Comparison of ENCODE assay signal across 1 cellular context in genomic region chr11:33736148-33736809, GRCh38.
TF ChIP-seq lines count a peak whose summit lies in the region.

A gene with protein sequence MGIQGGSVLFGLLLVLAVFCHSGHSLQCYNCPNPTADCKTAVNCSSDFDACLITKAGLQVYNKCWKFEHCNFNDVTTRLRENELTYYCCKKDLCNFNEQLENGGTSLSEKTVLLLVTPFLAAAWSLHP (minus strand): TSS chr11:33736423. CDS start chr11:33722445, 13,978 bp downstream.

TF ChIP-seq in K562, 482 proteins besides CTCF, POLR2A, EP300 and RAD21 (continued from another document and continues in another):
- no peak for TF ChIP-seq IRF9 (tag; IDR thresholded peaks at IDR 0.05)
- TF ChIP-seq MAFK (IDR thresholded peaks at IDR 0.05; ENCODE audit: low read length) = no peak
- TF ChIP-seq GABPB1 (CRISPR knock-in tag; IDR thresholded peaks at IDR 0.05) = peak; percentile 61; the same call in 1 of the 2 replicates
- TF ChIP-seq, protein P1, sequence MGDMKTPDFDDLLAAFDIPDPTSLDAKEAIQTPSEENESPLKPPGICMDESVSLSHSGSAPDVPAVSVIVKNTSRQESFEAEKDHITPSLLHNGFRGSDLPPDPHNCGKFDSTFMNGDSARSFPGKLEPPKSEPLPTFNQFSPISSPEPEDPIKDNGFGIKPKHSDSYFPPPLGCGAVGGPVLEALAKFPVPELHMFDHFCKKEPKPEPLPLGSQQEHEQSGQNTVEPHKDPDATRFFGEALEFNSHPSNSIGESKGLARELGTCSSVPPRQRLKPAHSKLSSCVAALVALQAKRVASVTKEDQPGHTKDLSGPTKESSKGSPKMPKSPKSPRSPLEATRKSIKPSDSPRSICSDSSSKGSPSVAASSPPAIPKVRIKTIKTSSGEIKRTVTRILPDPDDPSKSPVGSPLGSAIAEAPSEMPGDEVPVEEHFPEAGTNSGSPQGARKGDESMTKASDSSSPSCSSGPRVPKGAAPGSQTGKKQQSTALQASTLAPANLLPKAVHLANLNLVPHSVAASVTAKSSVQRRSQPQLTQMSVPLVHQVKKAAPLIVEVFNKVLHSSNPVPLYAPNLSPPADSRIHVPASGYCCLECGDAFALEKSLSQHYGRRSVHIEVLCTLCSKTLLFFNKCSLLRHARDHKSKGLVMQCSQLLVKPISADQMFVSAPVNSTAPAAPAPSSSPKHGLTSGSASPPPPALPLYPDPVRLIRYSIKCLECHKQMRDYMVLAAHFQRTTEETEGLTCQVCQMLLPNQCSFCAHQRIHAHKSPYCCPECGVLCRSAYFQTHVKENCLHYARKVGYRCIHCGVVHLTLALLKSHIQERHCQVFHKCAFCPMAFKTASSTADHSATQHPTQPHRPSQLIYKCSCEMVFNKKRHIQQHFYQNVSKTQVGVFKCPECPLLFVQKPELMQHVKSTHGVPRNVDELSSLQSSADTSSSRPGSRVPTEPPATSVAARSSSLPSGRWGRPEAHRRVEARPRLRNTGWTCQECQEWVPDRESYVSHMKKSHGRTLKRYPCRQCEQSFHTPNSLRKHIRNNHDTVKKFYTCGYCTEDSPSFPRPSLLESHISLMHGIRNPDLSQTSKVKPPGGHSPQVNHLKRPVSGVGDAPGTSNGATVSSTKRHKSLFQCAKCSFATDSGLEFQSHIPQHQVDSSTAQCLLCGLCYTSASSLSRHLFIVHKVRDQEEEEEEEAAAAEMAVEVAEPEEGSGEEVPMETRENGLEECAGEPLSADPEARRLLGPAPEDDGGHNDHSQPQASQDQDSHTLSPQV (IDR thresholded peaks at IDR 0.05) = no peak
- TF ChIP-seq REST (CRISPR knock-in tag; IDR thresholded peaks at IDR 0.05; ENCODE audit: low read depth) = no peak
- no peak for TF ChIP-seq ETV6 (IDR thresholded peaks at IDR 0.05; ENCODE audit: borderline replicate concordance in 1 of 2, low read depth in 2 of 2, low read length in 1 of 2)
- TF ChIP-seq ETV6 (CRISPR knock-in tag; IDR thresholded peaks at IDR 0.05; ENCODE audit: borderline replicate concordance) = no peak
- no peak for TF ChIP-seq ZNF785 (CRISPR knock-in tag; IDR thresholded peaks at IDR 0.05)
- TF ChIP-seq ZNF23 (CRISPR knock-in tag; IDR thresholded peaks at IDR 0.05) = no peak
- TF ChIP-seq POLR2B (IDR thresholded peaks at IDR 0.05; ENCODE audit: low read depth, partially characterized antibody) = peak; percentile 88
- TF ChIP-seq TEAD1 (CRISPR knock-in tag; IDR thresholded peaks at IDR 0.05) = peak in 1 of 2 experiments; percentile 80; a peak in 1 of 4 replicates
- no peak for TF ChIP-seq NFATC3 (IDR thresholded peaks at IDR 0.05)
- no peak for TF ChIP-seq HNRNPK (IDR thresholded peaks at IDR 0.05; ENCODE audit: low read depth, low read length, poor library complexity, severe bottlenecking)
- TF ChIP-seq NRF1 (conservative IDR thresholded peaks at IDR 0.05 in 1 of 2, IDR thresholded peaks at IDR 0.05 in 1 of 2) = peak; percentile 95
- peak in 1 of 2 experiments; percentile 25; a peak in 1 of 4 replicates for TF ChIP-seq MNT (conservative IDR thresholded peaks at IDR 0.05)
- TF ChIP-seq ZNF197 (CRISPR knock-in tag; IDR thresholded peaks at IDR 0.05; ENCODE audit: low read depth) = no peak
- peak; percentile 81; the same call in 1 of the 2 replicates for TF ChIP-seq PHF8 (IDR thresholded peaks at IDR 0.05; ENCODE audit: borderline replicate concordance, low read length)
- no peak for TF ChIP-seq ILF3 (IDR thresholded peaks at IDR 0.05; ENCODE audit: borderline replicate concordance)
- peak; percentile 98 for TF ChIP-seq ZFX (CRISPR knock-in tag; IDR thresholded peaks at IDR 0.05)
- TF ChIP-seq THRA (IDR thresholded peaks at IDR 0.05) = no peak
- no peak for TF ChIP-seq CHD2 (IDR thresholded peaks at IDR 0.05; ENCODE audit: low read depth, low read length)
- TF ChIP-seq CXXC5 (CRISPR knock-in tag; IDR thresholded peaks at IDR 0.05) = peak; percentile 53
- TF ChIP-seq ZNF57 (CRISPR knock-in tag; IDR thresholded peaks at IDR 0.05) = no peak
- no peak for TF ChIP-seq LEF1 (IDR thresholded peaks at IDR 0.05)
- peak; percentile 78 for TF ChIP-seq HMGN3 (IDR thresholded peaks at IDR 0.05; ENCODE audit: borderline replicate concordance, extremely low read depth, insufficient read length, low read depth, low read length)
- TF ChIP-seq ZNF354B (CRISPR knock-in tag; IDR thresholded peaks at IDR 0.05) = no peak
- TF ChIP-seq PRPF4 (IDR thresholded peaks at IDR 0.05; ENCODE audit: insufficient read depth, low read depth, low read length, poor library complexity, severe bottlenecking) = no peak
- TF ChIP-seq EGR1 (conservative IDR thresholded peaks at IDR 0.05) = peak; percentile 97
- TF ChIP-seq NR2F6 (CRISPR knock-in tag; IDR thresholded peaks at IDR 0.05) = no peak
- TF ChIP-seq ZBTB12 (CRISPR knock-in tag; IDR thresholded peaks at IDR 0.05) = no peak
- TF ChIP-seq TCF15 (CRISPR knock-in tag; IDR thresholded peaks at IDR 0.05) = no peak
- TF ChIP-seq, protein P2, sequence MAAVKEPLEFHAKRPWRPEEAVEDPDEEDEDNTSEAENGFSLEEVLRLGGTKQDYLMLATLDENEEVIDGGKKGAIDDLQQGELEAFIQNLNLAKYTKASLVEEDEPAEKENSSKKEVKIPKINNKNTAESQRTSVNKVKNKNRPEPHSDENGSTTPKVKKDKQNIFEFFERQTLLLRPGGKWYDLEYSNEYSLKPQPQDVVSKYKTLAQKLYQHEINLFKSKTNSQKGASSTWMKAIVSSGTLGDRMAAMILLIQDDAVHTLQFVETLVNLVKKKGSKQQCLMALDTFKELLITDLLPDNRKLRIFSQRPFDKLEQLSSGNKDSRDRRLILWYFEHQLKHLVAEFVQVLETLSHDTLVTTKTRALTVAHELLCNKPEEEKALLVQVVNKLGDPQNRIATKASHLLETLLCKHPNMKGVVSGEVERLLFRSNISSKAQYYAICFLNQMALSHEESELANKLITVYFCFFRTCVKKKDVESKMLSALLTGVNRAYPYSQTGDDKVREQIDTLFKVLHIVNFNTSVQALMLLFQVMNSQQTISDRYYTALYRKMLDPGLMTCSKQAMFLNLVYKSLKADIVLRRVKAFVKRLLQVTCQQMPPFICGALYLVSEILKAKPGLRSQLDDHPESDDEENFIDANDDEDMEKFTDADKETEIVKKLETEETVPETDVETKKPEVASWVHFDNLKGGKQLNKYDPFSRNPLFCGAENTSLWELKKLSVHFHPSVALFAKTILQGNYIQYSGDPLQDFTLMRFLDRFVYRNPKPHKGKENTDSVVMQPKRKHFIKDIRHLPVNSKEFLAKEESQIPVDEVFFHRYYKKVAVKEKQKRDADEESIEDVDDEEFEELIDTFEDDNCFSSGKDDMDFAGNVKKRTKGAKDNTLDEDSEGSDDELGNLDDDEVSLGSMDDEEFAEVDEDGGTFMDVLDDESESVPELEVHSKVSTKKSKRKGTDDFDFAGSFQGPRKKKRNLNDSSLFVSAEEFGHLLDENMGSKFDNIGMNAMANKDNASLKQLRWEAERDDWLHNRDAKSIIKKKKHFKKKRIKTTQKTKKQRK (IDR thresholded peaks at IDR 0.05; ENCODE audit: borderline replicate concordance, low read depth, low read length) = no peak
- 0 out of 2 replicates have a peak, but pooled peaks have one; percentile 9 for TF ChIP-seq ARID1B (IDR thresholded peaks at IDR 0.05)
- TF ChIP-seq THAP12 (CRISPR knock-in tag; IDR thresholded peaks at IDR 0.05) = 0 out of 2 replicates have a peak, but pooled peaks have one; percentile 19
- TF ChIP-seq TEAD4 (IDR thresholded peaks at IDR 0.05; ENCODE audit: low read length) = no peak
- TF ChIP-seq TEAD4 (CRISPR knock-in tag; IDR thresholded peaks at IDR 0.05; ENCODE audit: borderline replicate concordance) = 0 out of 2 replicates have a peak, but pooled peaks have one; percentile 71
- no peak for TF ChIP-seq ZNF175 (CRISPR knock-in tag; IDR thresholded peaks at IDR 0.05; ENCODE audit: low read depth)
- TF ChIP-seq STAT5B (CRISPR knock-in tag; IDR thresholded peaks at IDR 0.05) = no peak
- no peak for TF ChIP-seq NR2C2 (CRISPR knock-in tag; IDR thresholded peaks at IDR 0.05)
- no peak; the same call in 1 of the 2 replicates for TF ChIP-seq NR2C2 (tag; IDR thresholded peaks at IDR 0.05)
- TF ChIP-seq FOXM1 (IDR thresholded peaks at IDR 0.05; ENCODE audit: low read depth) = no peak
- TF ChIP-seq FOXM1 (CRISPR knock-in tag; IDR thresholded peaks at IDR 0.05; ENCODE audit: low read depth) = no peak
